8 cellular contexts compared by ENCODE assay signal in the genomic region with DNA sequence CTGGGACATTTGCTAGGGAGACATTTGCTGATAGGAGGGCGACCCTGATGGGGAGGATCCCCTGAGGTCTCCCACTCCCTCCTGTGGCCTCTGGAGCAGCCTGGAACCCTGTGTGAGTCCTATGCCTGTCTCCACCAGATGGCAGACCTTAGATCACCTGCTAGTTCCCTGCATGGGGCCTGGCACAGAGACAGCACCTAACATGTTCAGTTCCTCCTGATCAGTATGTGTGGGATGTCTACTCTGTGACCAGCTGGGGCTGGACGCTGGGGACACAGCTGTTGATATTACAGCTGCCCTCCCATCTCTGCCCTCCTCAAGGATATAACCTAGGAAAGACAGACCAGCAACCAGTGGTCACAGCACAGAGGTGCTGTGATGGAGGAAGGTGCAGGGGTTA. TPM values are rescaled to one million over a fixed set of nuclear protein-coding genes. Genes with fewer than 3 reads are reported as not detected.
A peak's percentile ranks its signal among the peaks of the same experiment; 100 is the strongest.
DNase-seq lines count a peak whose midpoint lies in the region; ATAC-seq and TF ChIP-seq lines count a peak whose summit lies in the region.

No MANE protein-coding gene starts in this region.

- TF ChIP-seq CTCF in HEK293 (tag by site-specific recombination; IDR thresholded peaks at IDR 0.05) (peak; percentile 74), RWPE2 (IDR thresholded peaks at IDR 0.05; ENCODE audit: poor library complexity, severe bottlenecking) (peak; percentile 33), chondrocyte (IDR thresholded peaks at IDR 0.05) (peak; percentile 48)

- no peak overlapping the region for H3K4me3 Mint-ChIP-seq in chondrocyte (ENCODE audit: unreplicated experiment)

- H3K4me1 ChIP-seq in HEK293 (ENCODE audit: control insufficient read depth, insufficient read depth, low read length) (0 out of 2 replicates have a peak, but pooled peaks cover 3% of the 10 kb centered on the region), RWPE2 (ENCODE audit: insufficient read depth, poor library complexity, severe bottlenecking) (peaks cover 12% of the 10 kb centered on the region), skeletal muscle satellite cell (ENCODE audit: control insufficient read depth, insufficient read depth, low read length) (peaks cover 74% of the 10 kb centered on the region)

- H3K27ac ChIP-seq in HEK293 (ENCODE audit: extremely low read depth, low read depth, low read length) (no peak overlapping the region), RWPE2 (ENCODE audit: poor library complexity, severe bottlenecking) (no peak overlapping the region)

- H3K9ac ChIP-seq in skeletal muscle satellite cell (ENCODE audit: low read depth, low read length) = peak overlapping the region; percentile 88

- peaks cover 2% of the 10 kb centered on the region for H3K9me3 Mint-ChIP-seq in chondrocyte (ENCODE audit: low read depth)

- no peaks in the 10 kb centered on the region for H3K36me3 Mint-ChIP-seq in chondrocyte (ENCODE audit: low read depth)

- H3K36me3 ChIP-seq in HEK293 (ENCODE audit: control insufficient read depth in 2 of 2, insufficient read depth in 1 of 2, low read length in 2 of 2) (no peaks in the 10 kb centered on the region), RWPE2 (ENCODE audit: low read depth) (no peaks in the 10 kb centered on the region), skeletal muscle satellite cell (ENCODE audit: insufficient read depth, low read length) (peaks cover 2% of the 10 kb centered on the region)

- H3K27me3 ChIP-seq in RWPE2 (ENCODE audit: insufficient read depth, poor library complexity, severe bottlenecking) (no peaks in the 10 kb centered on the region), skeletal muscle satellite cell (ENCODE audit: control insufficient read depth, insufficient read depth, low read length) (no peaks in the 10 kb centered on the region)

- peaks cover 23% of the 10 kb centered on the region for H3K4me1 Mint-ChIP-seq in chondrocyte (ENCODE audit: low read depth)

- ATAC-seq in RWPE2 (ENCODE audit: low read depth) (peak; percentile 31; the same call in 1 of the 3 replicates), GM19463 (IDR thresholded peaks at IDR 0.05; ENCODE audit: unreplicated experiment) (no peak)

- H3K27me3 Mint-ChIP-seq in chondrocyte (ENCODE audit: low read depth) = peaks cover 4% of the 10 kb centered on the region

- H3K4me3 ChIP-seq in HEK293 (ENCODE audit: low read depth, low read length) (no peak overlapping the region), RWPE2 (ENCODE audit: severe bottlenecking) (no peak overlapping the region), skeletal muscle satellite cell (ENCODE audit: low read length) (no peak overlapping the region)

- H3K27ac Mint-ChIP-seq in chondrocyte (ENCODE audit: unreplicated experiment) = peak overlapping the region; percentile 63

- POLR2A ChIA-PET in HEK293 (lab: Yijun Ruan, JAX) = no interaction called here

- H3K4me2 ChIP-seq in skeletal muscle satellite cell (ENCODE audit: low read length) = no peak overlapping the region

- CTCF ChIA-PET in HEK293 (lab: Yijun Ruan, JAX) = interaction anchor here (0.6 to 1.1 kb wide), 4 partner anchors 14 to 240 kb away, joined by 3 to 5 read pairs (median 3); a partner anchor contains a TSS

- no peaks in the 10 kb centered on the region for H3K9me3 ChIP-seq in HEK293 (ENCODE audit: control insufficient read depth, insufficient read depth, low read depth, low read length)
- no peaks in the 10 kb centered on the region for H3K9me3 ChIP-seq in RWPE2 (ENCODE audit: severe bottlenecking)
- no peaks in the 10 kb centered on the region for H3K9me3 ChIP-seq in skeletal muscle satellite cell (replicated peaks; ENCODE audit: low read length)

- DNase-seq in DMS53 treated with DMSO at 0.1 percent for 48 hours (lab: John Stamatoyannopoulos, UW; ENCODE audit: unreplicated experiment) (peak; percentile 73), RWPE2 (ENCODE audit: low spot score) (peak; percentile 33), chondrocyte (ENCODE audit: low spot score) (peak; percentile 43), foreskin melanocyte (no peak), HPDE6-E6E7 (ENCODE audit: extremely low spot score) (no peak)

TF ChIP-seq in HEK293, 187 proteins besides CTCF, POLR2A, EP300 and RAD21:
- TF ChIP-seq ZFP37 (tag by site-specific recombination; IDR thresholded peaks at IDR 0.05) (no peak), ZNF677 (tag by site-specific recombination; IDR thresholded peaks at IDR 0.05) (no peak), ZIC2 (tag by site-specific recombination; IDR thresholded peaks at IDR 0.05) (peak; percentile 74), GLIS1 (tag by site-specific recombination; IDR thresholded peaks at IDR 0.05) (peak; percentile 66), ZNF10 (tag by site-specific recombination; IDR thresholded peaks at IDR 0.05) (0 out of 2 replicates have a peak, but pooled peaks have one; percentile 15)
- TF ChIP-seq, protein P1, sequence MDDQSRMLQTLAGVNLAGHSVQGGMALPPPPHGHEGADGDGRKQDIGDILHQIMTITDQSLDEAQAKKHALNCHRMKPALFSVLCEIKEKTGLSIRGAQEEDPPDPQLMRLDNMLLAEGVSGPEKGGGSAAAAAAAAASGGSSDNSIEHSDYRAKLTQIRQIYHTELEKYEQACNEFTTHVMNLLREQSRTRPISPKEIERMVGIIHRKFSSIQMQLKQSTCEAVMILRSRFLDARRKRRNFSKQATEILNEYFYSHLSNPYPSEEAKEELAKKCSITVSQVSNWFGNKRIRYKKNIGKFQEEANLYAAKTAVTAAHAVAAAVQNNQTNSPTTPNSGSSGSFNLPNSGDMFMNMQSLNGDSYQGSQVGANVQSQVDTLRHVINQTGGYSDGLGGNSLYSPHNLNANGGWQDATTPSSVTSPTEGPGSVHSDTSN (CRISPR knock-in tag; IDR thresholded peaks at IDR 0.05) = no peak

RNA-seq across cellular contexts. Expression of a gene that starts 1.1 kb away (rescaled TPM):
- 8.8 to 11.8 TPM (median 9.1 TPM) in 3 replicates for total RNA-seq in chondrocyte
- 57.0 and 57.7 TPM in 2 replicates for total RNA-seq in skeletal muscle satellite cell (2012; rRNA removed)

Comparison
In these comparisons a context has a peak if more than half of its experiments do, and no peak if none do; other contexts are left out.
1. DNase-seq: peak in DMS53 treated with DMSO at 0.1 percent for 48 hours (single experiment), RWPE2 (single experiment) and chondrocyte (single experiment); none in foreskin melanocyte (single experiment) and HPDE6-E6E7 (single experiment).
2. Peak in every context shown above with its lines, with median percentiles within 50 percentile points of each other: CTCF ChIP-seq.